ENCODE assay signal across 18 cellular contexts in the genomic region with DNA sequence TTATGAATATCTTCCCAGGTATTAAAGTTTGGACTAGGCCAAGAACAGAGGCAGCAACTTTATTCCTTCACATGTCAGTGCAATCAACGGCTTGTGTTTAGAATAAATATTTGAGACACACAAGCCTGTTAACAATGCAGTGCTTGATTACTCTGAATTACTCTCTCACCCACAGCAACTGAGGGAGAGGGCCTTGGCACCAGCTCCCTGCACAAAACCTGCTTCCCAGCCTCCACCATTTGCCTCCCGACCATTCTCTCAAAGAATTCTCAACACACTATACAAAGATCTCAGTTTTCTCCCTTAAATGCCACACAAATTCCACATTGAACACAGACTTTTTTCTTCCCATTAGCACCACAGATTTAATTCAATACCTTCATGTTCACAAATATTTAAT.
DNase-seq lines count a peak whose midpoint lies in the region; ATAC-seq, FAIRE-seq and TF ChIP-seq lines count a peak whose summit lies in the region.
"Had no signal": no experiment of that assay in that cellular context is flagged by ENCODE, and none has a peak within 500 bp of the region (broad histone marks: within the 10 kb centered on the region; RNA-seq: fewer than 3 reads in every experiment).

No MANE protein-coding gene starts in this region.

- DNase-seq in astrocyte (ENCODE audit: low read depth) (no peak), glutamatergic neuron (no peak), DMS53 (lab: John Stamatoyannopoulos, UW) (no peak)
- DNase-seq in stimulated activated naive CD8-positive, alpha-beta T cell treated with anti-CD3 and anti-CD28 coated beads, Interleukin-15, amount 100 ng/mL, for 72 hours: no peak
- DNase-seq: amniotic stem cell; mesenchymal stem cell; NCI-H1694; NCI-H526 treated with DMSO at 0.1 percent for 48 hours; pancreas; SIG-M5; stimulated activated CD4-positive, alpha-beta T cell treated with anti-CD3 and anti-CD28 coated beads, Interleukin-15, amount 100 ng/mL, for 24 hours had no signal

- POLR2A ChIA-PET in HEK293 (lab: Yijun Ruan, JAX): no interaction called here

- ATAC-seq in HG03139 (IDR thresholded peaks at IDR 0.05; ENCODE audit: unreplicated experiment): no peak
- ATAC-seq in stimulated activated naive CD8-positive, alpha-beta T cell treated with anti-CD3 and anti-CD28 coated beads, Interleukin-15, amount 100 ng/mL, for 72 hours: no peak
- no peak for ATAC-seq in HG03520 (IDR thresholded peaks at IDR 0.05; ENCODE audit: unreplicated experiment)
- ATAC-seq: activated T-helper 17 cell treated with anti-CD3 and anti-CD28 coated beads, Interleukin-2, amount 50 U/mL, for 72 hours; pancreas had no signal

- H4K20me1 ChIP-seq in astrocyte (ENCODE audit: insufficient read depth, low read length): no peaks in the 10 kb centered on the region

- H3K4me2 ChIP-seq in astrocyte (ENCODE audit: low read length): peak overlapping the region; percentile 66
- H3K4me2 ChIP-seq in parathyroid adenoma (ENCODE audit: low read length): no peak overlapping the region

- H3K9me3 Mint-ChIP-seq in astrocyte (ENCODE audit: unreplicated experiment) (no peaks in the 10 kb centered on the region), glutamatergic neuron (ENCODE audit: unreplicated experiment) (peaks cover 3% of the 10 kb centered on the region)
- peaks cover 0 to 4% of the 10 kb centered on the region in 2 donors for H3K9me3 Mint-ChIP-seq in stimulated activated naive CD8-positive, alpha-beta T cell treated with anti-CD3 and anti-CD28 coated beads, Interleukin-15, amount 100 ng/mL, for 72 hours
- H3K9me3 Mint-ChIP-seq: activated T-helper 17 cell treated with anti-CD3 and anti-CD28 coated beads, Interleukin-2, amount 50 U/mL, for 72 hours; T-helper 2 cell treated with Interferon-gamma antibody and Interleukin-4, amounts not matched to agents 5 μg/mL and 100 μg/mL, for 36 hours had no signal

- no peak overlapping the region for H2AFZ ChIP-seq in astrocyte (ENCODE audit: low read depth, low read length)
- peak overlapping the region; percentile 74 for H2AFZ ChIP-seq in parathyroid adenoma

- CTCF ChIA-PET in HEK293 (lab: Yijun Ruan, JAX): interaction anchor here (0.6 to 1.4 kb wide), 2 partner anchors 17 to 21 kb away, joined by 3 to 4 read pairs; no protein-coding TSS in a partner anchor

- no peaks in the 10 kb centered on the region for H3K36me3 ChIP-seq in HEK293 (ENCODE audit: control insufficient read depth in 2 of 2, insufficient read depth in 1 of 2, low read length in 2 of 2)
- no peaks in the 10 kb centered on the region for H3K36me3 ChIP-seq in astrocyte (ENCODE audit: insufficient read depth, low read length)
- H3K36me3 ChIP-seq in parathyroid adenoma (ENCODE audit: control insufficient read depth, insufficient read depth, low read length): no peaks in the 10 kb centered on the region
- H3K36me3 ChIP-seq: pancreas had no signal

- peaks cover 2% of the 10 kb centered on the region for H3K27me3 ChIP-seq in astrocyte (ENCODE audit: insufficient read depth, low read length)
- no peaks in the 10 kb centered on the region for H3K27me3 ChIP-seq in parathyroid adenoma (ENCODE audit: control insufficient read depth, insufficient read depth, low read length)
- H3K27me3 ChIP-seq: pancreas had no signal

- no peak overlapping the region for H3K9ac ChIP-seq in astrocyte (ENCODE audit: low read length)
- H3K9ac ChIP-seq in parathyroid adenoma: no peak overlapping the region

- H3K27me3 Mint-ChIP-seq in astrocyte (ENCODE audit: low read depth, unreplicated experiment): no peaks in the 10 kb centered on the region
- peaks cover 9% of the 10 kb centered on the region for H3K27me3 Mint-ChIP-seq in glutamatergic neuron (ENCODE audit: unreplicated experiment)
- H3K27me3 Mint-ChIP-seq in stimulated activated naive CD8-positive, alpha-beta T cell treated with anti-CD3 and anti-CD28 coated beads, Interleukin-15, amount 100 ng/mL, for 72 hours: peaks cover 8% of the 10 kb centered on the region

- H3K4me3 ChIP-seq in HEK293 (ENCODE audit: low read depth, low read length): peak overlapping the region; percentile 60
- H3K4me3 ChIP-seq in astrocyte (ENCODE audit: insufficient read depth, low read depth, low read length): no peak overlapping the region
- H3K4me3 ChIP-seq in parathyroid adenoma (ENCODE audit: low read depth, low read length): no peak overlapping the region

- no peak for FAIRE-seq in astrocyte (lab: Jason Lieb, UNC)
- FAIRE-seq: H54, pancreas had no signal

- peaks cover 20% of the 10 kb centered on the region for H3K4me1 Mint-ChIP-seq in astrocyte (ENCODE audit: low read depth, unreplicated experiment)
- peaks cover 44% of the 10 kb centered on the region for H3K4me1 Mint-ChIP-seq in glutamatergic neuron (ENCODE audit: low read depth, unreplicated experiment)
- no peaks in the 10 kb centered on the region for H3K4me1 Mint-ChIP-seq in stimulated activated naive CD8-positive, alpha-beta T cell treated with anti-CD3 and anti-CD28 coated beads, Interleukin-15, amount 100 ng/mL, for 72 hours
- H3K4me1 Mint-ChIP-seq: activated T-helper 17 cell treated with anti-CD3 and anti-CD28 coated beads, Interleukin-2, amount 50 U/mL, for 72 hours had no signal

- no peak overlapping the region for H3K27ac ChIP-seq in HEK293 (ENCODE audit: extremely low read depth, low read depth, low read length)
- H3K27ac ChIP-seq in astrocyte (ENCODE audit: low read depth, low read length): no peak overlapping the region
- no peak overlapping the region for H3K27ac ChIP-seq in parathyroid adenoma
- H3K27ac ChIP-seq: pancreas had no signal

- TF ChIP-seq CTCF in HEK293 (tag by site-specific recombination; IDR thresholded peaks at IDR 0.05) (no peak), astrocyte (IDR thresholded peaks at IDR 0.05; ENCODE audit: insufficient read depth, low read depth, low read length) (no peak), glutamatergic neuron (IDR thresholded peaks at IDR 0.05; ENCODE audit: partially characterized antibody, unreplicated experiment) (no peak), parathyroid adenoma (IDR thresholded peaks at IDR 0.05) (no peak)

- H3K4me3 Mint-ChIP-seq in astrocyte (ENCODE audit: unreplicated experiment) (peak overlapping the region; percentile 83), glutamatergic neuron (ENCODE audit: unreplicated experiment) (peak overlapping the region; percentile 63)
- H3K4me3 Mint-ChIP-seq in stimulated activated naive CD8-positive, alpha-beta T cell treated with anti-CD3 and anti-CD28 coated beads, Interleukin-15, amount 100 ng/mL, for 72 hours: no peak overlapping the region
- H3K4me3 Mint-ChIP-seq: activated T-helper 17 cell treated with anti-CD3 and anti-CD28 coated beads, Interleukin-2, amount 50 U/mL, for 72 hours; T-helper 2 cell treated with Interferon-gamma antibody and Interleukin-4, amounts not matched to agents 5 μg/mL and 100 μg/mL, for 36 hours had no signal

- H3K9me3 ChIP-seq in HEK293 (ENCODE audit: control insufficient read depth, insufficient read depth, low read depth, low read length): no peaks in the 10 kb centered on the region
- no peaks in the 10 kb centered on the region for H3K9me3 ChIP-seq in astrocyte (ENCODE audit: insufficient read depth, low read depth, low read length)
- no peaks in the 10 kb centered on the region for H3K9me3 ChIP-seq in parathyroid adenoma (ENCODE audit: control insufficient read depth, low read length)
- H3K9me3 ChIP-seq: pancreas had no signal

- H3K4me1 ChIP-seq in HEK293 (ENCODE audit: control insufficient read depth, insufficient read depth, low read length): peaks cover 10% of the 10 kb centered on the region
- H3K4me1 ChIP-seq in astrocyte (ENCODE audit: insufficient read depth, low read length): no peaks in the 10 kb centered on the region
- H3K4me1 ChIP-seq in parathyroid adenoma: no peaks in the 10 kb centered on the region
- H3K4me1 ChIP-seq: pancreas had no signal

- H3K79me2 ChIP-seq in astrocyte (ENCODE audit: insufficient read depth, low read length) (no peaks in the 10 kb centered on the region), parathyroid adenoma (no peaks in the 10 kb centered on the region)

- H3K36me3 Mint-ChIP-seq in astrocyte (ENCODE audit: low read depth, unreplicated experiment): no peaks in the 10 kb centered on the region
- H3K36me3 Mint-ChIP-seq in glutamatergic neuron (ENCODE audit: unreplicated experiment): peaks cover 10% of the 10 kb centered on the region

- H3K27ac Mint-ChIP-seq in astrocyte (ENCODE audit: unreplicated experiment) (no peak overlapping the region), glutamatergic neuron (ENCODE audit: unreplicated experiment) (peak overlapping the region; percentile 16)
- H3K27ac Mint-ChIP-seq in stimulated activated naive CD8-positive, alpha-beta T cell treated with anti-CD3 and anti-CD28 coated beads, Interleukin-15, amount 100 ng/mL, for 72 hours: no peak overlapping the region
- H3K27ac Mint-ChIP-seq: activated T-helper 17 cell treated with anti-CD3 and anti-CD28 coated beads, Interleukin-2, amount 50 U/mL, for 72 hours; T-helper 2 cell treated with Interferon-gamma antibody and Interleukin-4, amounts not matched to agents 5 μg/mL and 100 μg/mL, for 36 hours had no signal

TF ChIP-seq in HEK293, 187 proteins besides CTCF, POLR2A, EP300 and RAD21:
- TF ChIP-seq ZNF654 (tag by site-specific recombination; IDR thresholded peaks at IDR 0.05; ENCODE audit: low read depth) (no peak), OVOL3 (tag by site-specific recombination; IDR thresholded peaks at IDR 0.05) (no peak), GLIS1 (tag by site-specific recombination; IDR thresholded peaks at IDR 0.05) (no peak), TCF7L2 (IDR thresholded peaks at IDR 0.05; ENCODE audit: borderline replicate concordance, low read depth, low read length) (no peak)
- TF ChIP-seq, protein P1, sequence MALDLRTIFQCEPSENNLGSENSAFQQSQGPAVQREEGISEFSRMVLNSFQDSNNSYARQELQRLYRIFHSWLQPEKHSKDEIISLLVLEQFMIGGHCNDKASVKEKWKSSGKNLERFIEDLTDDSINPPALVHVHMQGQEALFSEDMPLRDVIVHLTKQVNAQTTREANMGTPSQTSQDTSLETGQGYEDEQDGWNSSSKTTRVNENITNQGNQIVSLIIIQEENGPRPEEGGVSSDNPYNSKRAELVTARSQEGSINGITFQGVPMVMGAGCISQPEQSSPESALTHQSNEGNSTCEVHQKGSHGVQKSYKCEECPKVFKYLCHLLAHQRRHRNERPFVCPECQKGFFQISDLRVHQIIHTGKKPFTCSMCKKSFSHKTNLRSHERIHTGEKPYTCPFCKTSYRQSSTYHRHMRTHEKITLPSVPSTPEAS (tag by site-specific recombination; IDR thresholded peaks at IDR 0.05): no peak

Comparison
In these comparisons a context has a peak if more than half of its experiments do, and no peak if none do; other contexts are left out.
1. H3K4me3 Mint-ChIP-seq: peak in astrocyte (single experiment) and glutamatergic neuron (single experiment); none in stimulated activated naive CD8-positive, alpha-beta T cell treated with anti-CD3 and anti-CD28 coated beads, Interleukin-15, amount 100 ng/mL, for 72 hours (0 of 2).